In genomic region chr2:109613922-109614714, GRCh38 we compare ENCODE assay signal across 8 cellular contexts. TPM values are rescaled to one million over a fixed set of nuclear protein-coding genes. Genes with fewer than 3 reads are reported as not detected.
DNase-seq lines count a peak whose midpoint lies in the region; ATAC-seq, FAIRE-seq and TF ChIP-seq lines count a peak whose summit lies in the region.

Gene SEPTIN10, minus strand, starts transcription at chr2:109613966. Its CDS starts 139 bp downstream, at chr2:109613827.
Gene SOWAHC, plus strand, starts transcription at chr2:109614364. Its CDS starts 126 bp downstream, at chr2:109614490.

- TF ChIP-seq CTCF in A549 (IDR thresholded peaks at IDR 0.05): no peak
- TF ChIP-seq CTCF in epithelial cell of esophagus (IDR thresholded peaks at IDR 0.05; ENCODE audit: insufficient read depth, low read depth, low read length, missing control alignments): no peak

- peak within 1 kb of the TSS; percentile 92 to 99 for H3K27ac ChIP-seq in A549

- peak; percentile 90 to 95 for ATAC-seq in A549
- peak; percentile 64 for ATAC-seq in GM18870 (IDR thresholded peaks at IDR 0.05; ENCODE audit: unreplicated experiment)
- ATAC-seq in HG03342 (IDR thresholded peaks at IDR 0.05; ENCODE audit: unreplicated experiment): peak; percentile 80

- no peak for TF ChIP-seq EP300 in A549 (IDR thresholded peaks at IDR 0.05)

- peaks cover 47% of the 10 kb centered on the region; the same call in 2 of the 3 replicates for H3K4me1 ChIP-seq in A549

- H3K4me2 ChIP-seq in A549: peak within 1 kb of the TSS; percentile 81

- 0 out of 5 replicates have a peak, but pooled peaks of 1 of the 2 experiments have one; percentile 18 for TF ChIP-seq RAD21 in A549 (conservative IDR thresholded peaks at IDR 0.05 in 1 of 2, IDR thresholded peaks at IDR 0.05 in 1 of 2)

- DNase-seq in A549 (ENCODE audit: low read depth in 1 of 2, low spot score in 1 of 2) (peak; percentile 63 to 99), NCI-H774 (lab: John Stamatoyannopoulos, UW) (peak; percentile 90), activated T-cell treated with anti-CD3 and anti-CD28 coated beads for 24 hours (ENCODE audit: low read depth) (peak; percentile 60), epithelial cell of esophagus (ENCODE audit: low read depth) (peak; percentile 99), midbrain (lab: John Stamatoyannopoulos, UW) (peak; percentile 93)
- DNase-seq in stimulated activated CD8-positive, alpha-beta memory T cell treated with anti-CD3 and anti-CD28 coated beads, Interleukin-15, amount 100 ng/mL, for 24 hours (ENCODE audit: low read depth): peak; percentile 51

- no CpG with 5 or more reads among the region's 104 CpGs for WGBS in A549 (ENCODE audit: missing lambda C conversion rate)

- FAIRE-seq in A549 (lab: Jason Lieb, UNC): no peak

- H3K4me3 ChIP-seq in A549: peak within 1 kb of the TSS; percentile 69
- H3K4me3 ChIP-seq in epithelial cell of esophagus (ENCODE audit: low read length): peak within 1 kb of the TSS; percentile 77

- POLR2A ChIA-PET in A549 (lab: Yijun Ruan, JAX): interaction anchor here (0.6 to 1.6 kb wide), 14 partner anchors 9 to 510 kb away, joined by 3 to 8 read pairs (median 4); no protein-coding TSS in a partner anchor

- TF ChIP-seq POLR2A in A549 (IDR thresholded peaks at IDR 0.05; ENCODE audit: low read length): peak; percentile 89

- H3K9me3 ChIP-seq in A549: no peaks in the 10 kb centered on the region

- CTCF ChIA-PET in A549 (lab: Yijun Ruan, JAX): interaction anchor here (0.5 to 4.9 kb wide), 6 partner anchors 16 to 122 kb away, joined by 3 to 37 read pairs (median 4); no protein-coding TSS in a partner anchor

TF ChIP-seq in A549, 52 proteins besides CTCF, POLR2A, EP300 and RAD21:
- peak; percentile 75 for TF ChIP-seq PHF8 (IDR thresholded peaks at IDR 0.05; ENCODE audit: borderline replicate concordance, low read depth)
- no peak for TF ChIP-seq ZFP36 (IDR thresholded peaks at IDR 0.05; ENCODE audit: borderline replicate concordance, partially characterized antibody)
- TF ChIP-seq BCL3 (IDR thresholded peaks at IDR 0.05): peak; percentile 72
- TF ChIP-seq MYC (IDR thresholded peaks at IDR 0.05; ENCODE audit: borderline replicate concordance, low read length): 0 out of 2 replicates have a peak, but pooled peaks have one; percentile 22
- no peak for TF ChIP-seq FOSB (CRISPR knock-in tag; IDR thresholded peaks at IDR 0.05)
- peak; percentile 92 for TF ChIP-seq CHD2 (IDR thresholded peaks at IDR 0.05; ENCODE audit: low read length, partially characterized antibody)
- no peak for TF ChIP-seq HMGXB4 (CRISPR knock-in tag; IDR thresholded peaks at IDR 0.05; ENCODE audit: borderline replicate concordance)
- peak in 1 of 2 experiments; percentile 82; a peak in 2 of 5 replicates for TF ChIP-seq JUN (IDR thresholded peaks at IDR 0.05)
- no peak for TF ChIP-seq RNF2 (IDR thresholded peaks at IDR 0.05; ENCODE audit: borderline replicate concordance, low read depth)
- TF ChIP-seq RARB (CRISPR knock-in tag; IDR thresholded peaks at IDR 0.05): no peak
- TF ChIP-seq E2F6 (IDR thresholded peaks at IDR 0.05; ENCODE audit: borderline replicate concordance, low read depth): peak; percentile 80
- peak; percentile 79 for TF ChIP-seq MAX (IDR thresholded peaks at IDR 0.05)
- no peak for TF ChIP-seq FOXS1 (CRISPR knock-in tag; IDR thresholded peaks at IDR 0.05)
- TF ChIP-seq REST (IDR thresholded peaks at IDR 0.05): peak; percentile 89
- TF ChIP-seq TP53 (CRISPR knock-in tag; IDR thresholded peaks at IDR 0.05): peak; percentile 21; the same call in 1 of the 2 replicates

RNA-seq across cellular contexts. Expression of gene SEPTIN10, which starts in this region (rescaled TPM):
- polyA plus RNA-seq in A549 (2011; rRNA removed) (76.9 and 87.6 TPM in 2 replicates), A549 (2017; fragmentation: RNase III; extraction: RNeasy Plus Mini Kit Qiagen cat#74134 plus additional on column Dnase treatment) (84.8 to 95.0 TPM (median 93.1 TPM) in 3 replicates)
- 23.1 and 28.0 TPM in 2 replicates for polyA plus RNA-seq in A549 (2012; cell fraction: cytosol; rRNA removed)
- polyA plus RNA-seq in A549 (2012; cell fraction: nucleus; rRNA removed): 10.3 and 12.1 TPM in 2 replicates
- polyA minus RNA-seq in A549 (2011; rRNA and poly(A)+ RNA removed): 46.9 and 49.9 TPM in 2 replicates

RNA-seq across cellular contexts. Expression of gene SOWAHC, which starts in this region (rescaled TPM):
- polyA plus RNA-seq in A549 (2011; rRNA removed) (9.9 and 13.7 TPM in 2 replicates), A549 (2017; fragmentation: RNase III; extraction: RNeasy Plus Mini Kit Qiagen cat#74134 plus additional on column Dnase treatment) (11.7 to 14.2 TPM (median 13.4 TPM) in 3 replicates)
- 6.9 and 9.8 TPM in 2 replicates for polyA plus RNA-seq in A549 (2012; cell fraction: cytosol; rRNA removed)
- polyA plus RNA-seq in A549 (2012; cell fraction: nucleus; rRNA removed): 5.4 and 8.0 TPM in 2 replicates
- polyA minus RNA-seq in A549 (2011; rRNA and poly(A)+ RNA removed): 5.8 and 6.5 TPM in 2 replicates

Comparison
In these comparisons a context has a peak if more than half of its experiments do, and no peak if none do; other contexts are left out.
1. Peak in every context shown above with its lines: DNase-seq, ATAC-seq, H3K4me3 ChIP-seq and H3K27ac ChIP-seq.